Comparison of ENCODE assay signal across 15 cellular contexts in the genomic region with DNA sequence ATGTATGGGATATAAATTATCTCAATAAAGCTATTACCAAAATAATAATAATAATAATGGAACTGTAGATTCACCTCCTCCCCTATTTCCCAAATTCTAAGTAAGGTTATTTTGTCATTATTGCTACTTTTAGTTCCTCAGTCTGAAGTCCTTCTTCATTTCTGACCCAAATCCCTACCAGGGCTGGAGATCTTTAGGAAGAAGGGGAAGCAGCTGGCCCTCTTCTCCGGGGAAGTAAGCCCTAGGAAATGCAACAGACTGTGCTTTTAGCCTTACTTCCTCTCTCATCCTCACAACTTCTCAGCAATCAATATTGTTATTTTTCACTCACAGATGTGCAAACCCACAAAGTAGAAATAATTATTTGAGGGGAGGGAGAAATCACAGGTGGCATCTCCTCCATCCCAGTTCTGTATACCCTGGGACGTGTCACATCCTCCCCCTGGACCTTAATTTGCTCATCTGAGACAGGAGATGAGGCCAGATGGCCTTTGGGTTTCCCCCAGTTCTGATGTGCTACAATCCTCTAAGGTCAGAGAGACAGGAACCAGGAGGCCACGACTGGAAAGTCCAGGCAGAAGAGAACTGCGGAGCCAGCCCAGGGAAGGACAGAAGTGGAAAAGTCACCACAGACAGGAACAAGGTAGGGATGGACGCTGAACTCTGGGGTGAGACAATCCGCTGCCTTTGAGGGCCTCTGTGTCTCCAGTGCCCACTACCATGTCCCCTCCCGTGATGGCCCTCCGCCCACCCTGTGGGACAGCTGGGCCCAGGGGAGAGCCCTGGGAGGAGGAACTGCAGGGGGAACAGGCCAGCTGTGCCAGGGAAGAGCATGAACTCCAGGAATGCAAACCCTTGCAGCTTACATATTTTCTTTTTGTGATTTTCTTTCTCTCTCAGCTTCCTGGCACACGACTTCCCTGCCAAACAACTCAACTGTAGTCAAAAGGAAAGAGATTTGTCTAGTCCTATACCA. TPM values are rescaled to one million over a fixed set of nuclear protein-coding genes. Genes with fewer than 3 reads are reported as not detected.
DNase-seq lines count a peak whose midpoint lies in the region; ATAC-seq and TF ChIP-seq lines count a peak whose summit lies in the region.
"Had no signal": no experiment of that assay in that cellular context is flagged by ENCODE, and none has a peak within 500 bp of the region (broad histone marks: within the 10 kb centered on the region; RNA-seq: fewer than 3 reads in every experiment).

No MANE protein-coding gene starts in this region.

- H3K27ac Mint-ChIP-seq in stimulated activated memory B cell treated with anti-CD40 and anti-IgM and Interleukin-4, amounts not matched to agents 10 μg/mL and 1 μg/mL and 100 μg/mL, for 72 hours = no peak overlapping the region
- H3K27ac Mint-ChIP-seq in natural killer cell = no peak overlapping the region

- TF ChIP-seq CTCF in adrenal gland (IDR thresholded peaks at IDR 0.05) (no peak), lower lobe of right lung (IDR thresholded peaks at IDR 0.05) (no peak), natural killer cell (IDR thresholded peaks at IDR 0.05) (no peak)

- peaks cover 8% of the 10 kb centered on the region for H3K4me1 Mint-ChIP-seq in stimulated activated memory B cell treated with anti-CD40 and anti-IgM and Interleukin-4, amounts not matched to agents 10 μg/mL and 1 μg/mL and 100 μg/mL, for 72 hours
- peaks cover 0 to 22% of the 10 kb centered on the region in 2 donors for H3K4me1 Mint-ChIP-seq in natural killer cell

- DNase-seq in KBM-7 (peak; percentile 45), adrenal gland (no peak), lower lobe of right lung (no peak), AG08396 (ENCODE audit: low spot score) (no peak), natural killer cell (no peak), DMS53 (lab: John Stamatoyannopoulos, UW) (no peak)
- no peak for DNase-seq in effector CD8-positive, alpha-beta T cell (lab: John Stamatoyannopoulos, UW)
- DNase-seq: anterior cingulate cortex; CD4-positive, alpha-beta memory T cell; mammary epithelial cell; NCI-H446 treated with DMSO at 0.1 percent for 48 hours; SIG-M5; stimulated activated CD4-positive, alpha-beta T cell treated with anti-CD3 and anti-CD28 coated beads, Interleukin-4, amount 100 ng/mL, for 24 hours had no signal

- H3K27me3 ChIP-seq in adrenal gland (no peaks in the 10 kb centered on the region), lower lobe of right lung (ENCODE audit: low read depth) (no peaks in the 10 kb centered on the region)

- ATAC-seq in lower lobe of right lung (peak; percentile 3 to 37), natural killer cell (no peak)
- ATAC-seq in stimulated activated memory B cell treated with anti-CD40 and anti-IgM and Interleukin-4, amounts not matched to agents 10 μg/mL and 1 μg/mL and 100 μg/mL, for 72 hours = peak; percentile 58

- H3K9me3 ChIP-seq in adrenal gland (replicated peaks in 1 of 3) = no peaks in the 10 kb centered on the region
- no peaks in the 10 kb centered on the region for H3K9me3 ChIP-seq in lower lobe of right lung

- no peak overlapping the region for H3K4me3 Mint-ChIP-seq in stimulated activated memory B cell treated with anti-CD40 and anti-IgM and Interleukin-4, amounts not matched to agents 10 μg/mL and 1 μg/mL and 100 μg/mL, for 72 hours
- no peak overlapping the region for H3K4me3 Mint-ChIP-seq in natural killer cell
- H3K4me3 Mint-ChIP-seq: CD4-positive, alpha-beta memory T cell had no signal

- WGBS in adrenal gland, 4 donors = 52 to 65% (median 61%) methylated on average over 7 to 9 of the region's 9 CpGs

- H3K4me3 ChIP-seq in adrenal gland (no peak overlapping the region), lower lobe of right lung (no peak overlapping the region)

- H3K4me1 ChIP-seq in adrenal gland (replicated peaks in 1 of 2) (peaks cover 8 to 19% of the 10 kb centered on the region in 2 donors), lower lobe of right lung (peaks cover 49% of the 10 kb centered on the region)

- intact Hi-C loops in adrenal gland (cut with DNase I) (no loop called here), lower lobe of right lung (cut with DNase I) (no loop called here), natural killer cell (cut with micrococcal nuclease) (no loop called here)

- H3K27ac ChIP-seq in adrenal gland (peak overlapping the region in 3 of 5 donors; percentile 29 to 63 (median 61)), lower lobe of right lung (peak overlapping the region; percentile 68)

- H3K36me3 ChIP-seq in adrenal gland (replicated peaks in 1 of 2) (no peaks in the 10 kb centered on the region), lower lobe of right lung (peaks cover 12% of the 10 kb centered on the region)

- TF ChIP-seq POLR2A in adrenal gland (IDR thresholded peaks at IDR 0.05) = no peak

- H3K9me3 Mint-ChIP-seq in stimulated activated memory B cell treated with anti-CD40 and anti-IgM and Interleukin-4, amounts not matched to agents 10 μg/mL and 1 μg/mL and 100 μg/mL, for 72 hours = no peaks in the 10 kb centered on the region
- no peaks in the 10 kb centered on the region for H3K9me3 Mint-ChIP-seq in natural killer cell

- no peaks in the 10 kb centered on the region for H3K36me3 Mint-ChIP-seq in stimulated activated memory B cell treated with anti-CD40 and anti-IgM and Interleukin-4, amounts not matched to agents 10 μg/mL and 1 μg/mL and 100 μg/mL, for 72 hours
- H3K36me3 Mint-ChIP-seq in natural killer cell = no peaks in the 10 kb centered on the region
- H3K36me3 Mint-ChIP-seq: CD4-positive, alpha-beta memory T cell had no signal

- in situ Hi-C loops in KBM-7 (cut with MboI; ENCODE audit: low pct_unique_long_range_greater_than_20kb, low sequenced_read_pairs) = no loop called here

- H3K27me3 Mint-ChIP-seq in stimulated activated memory B cell treated with anti-CD40 and anti-IgM and Interleukin-4, amounts not matched to agents 10 μg/mL and 1 μg/mL and 100 μg/mL, for 72 hours = peaks cover 68% of the 10 kb centered on the region
- H3K27me3 Mint-ChIP-seq in natural killer cell (ENCODE audit: low read depth in 2 of 2) = no peaks in the 10 kb centered on the region

RNA-seq across cellular contexts. Expression of a gene that starts 10.6 kb away (rescaled TPM):
- total RNA-seq in adrenal gland = 100 to 1,000 TPM; 181 to 386 (median 262) TPM
- 100 to 1,000 TPM in 2 of 3 donors, 10 to 100 TPM in 1; 91.8 to 167 (median 160) TPM for polyA plus RNA-seq in adrenal gland
- total RNA-seq in lower lobe of right lung = 165 TPM
- total RNA-seq in natural killer cell = 100 to 1,000 TPM in 1 of 3 donors, 10 to 100 TPM in 2; 75.7 to 116 (median 87.3) TPM

RNA-seq across cellular contexts. Expression of a gene that starts 22.9 kb away (rescaled TPM):
- total RNA-seq in adrenal gland (10 to 100 TPM in 7 of 8 donors, 1 to 10 TPM in 1; 7.6 to 38.0 (median 17.3) TPM), lower lobe of right lung (156 TPM), natural killer cell (1 to 10 TPM; 1.5 to 3.0 (median 1.5) TPM)
- 1 to 10 TPM; 4.3 to 5.3 (median 5.1) TPM for polyA plus RNA-seq in adrenal gland

RNA-seq across cellular contexts. Expression of a gene that starts 31.5 kb away (rescaled TPM):
- 100 to 1,000 TPM; 108 to 295 (median 174) TPM for total RNA-seq in adrenal gland
- polyA plus RNA-seq in adrenal gland = 100 to 1,000 TPM in 2 of 3 donors, 10 to 100 TPM in 1; 71.0 to 165 (median 119) TPM
- 122 TPM for total RNA-seq in lower lobe of right lung
- total RNA-seq in natural killer cell = 1 to 10 TPM; 3.7 to 5.8 (median 4.4) TPM
- polyA plus RNA-seq: CD4-positive, alpha-beta memory T cell had no signal

RNA-seq across cellular contexts. Expression of a gene that starts 42.0 kb away (rescaled TPM):
- total RNA-seq in adrenal gland (1 to 10 TPM in 2 of 8 donors, under 1 TPM in 5, not detected in 1; 0.23 to 1.9 (median 0.51) TPM), lower lobe of right lung (2.9 TPM), natural killer cell (not detected)
- polyA plus RNA-seq in adrenal gland = 1 to 10 TPM in 1 of 3 donors, under 1 TPM in 1, not detected in 1; 0.32 to 5.8 TPM
- total RNA-seq: CD4-positive, alpha-beta memory T cell; pulmonary artery endothelial cell had no signal

Comparison
In these comparisons a context has a peak if more than half of its experiments do, and no peak if none do; other contexts are left out.
1. ATAC-seq: peak in lower lobe of right lung (2 of 2) and stimulated activated memory B cell treated with anti-CD40 and anti-IgM and Interleukin-4, amounts not matched to agents 10 μg/mL and 1 μg/mL and 100 μg/mL, for 72 hours (single experiment); none in natural killer cell (0 of 3).
2. RNA of a gene that starts 31.5 kb away (total RNA-seq): 108 to 295 TPM in adrenal gland and 122 TPM in lower lobe of right lung (single experiment); 3.7 to 5.8 TPM in natural killer cell; every median in the first group is over 10 times any median in the second.